In genomic region chr5:83099001-83099400, GRCh38 we compare ENCODE assay signal across 1 cellular context.
TF ChIP-seq lines count a peak whose summit lies in the region.

No MANE protein-coding gene starts in this region.

TF ChIP-seq in HEK293, 187 proteins besides CTCF, POLR2A, EP300 and RAD21 (continued from another document):
- TF ChIP-seq, protein P1, sequence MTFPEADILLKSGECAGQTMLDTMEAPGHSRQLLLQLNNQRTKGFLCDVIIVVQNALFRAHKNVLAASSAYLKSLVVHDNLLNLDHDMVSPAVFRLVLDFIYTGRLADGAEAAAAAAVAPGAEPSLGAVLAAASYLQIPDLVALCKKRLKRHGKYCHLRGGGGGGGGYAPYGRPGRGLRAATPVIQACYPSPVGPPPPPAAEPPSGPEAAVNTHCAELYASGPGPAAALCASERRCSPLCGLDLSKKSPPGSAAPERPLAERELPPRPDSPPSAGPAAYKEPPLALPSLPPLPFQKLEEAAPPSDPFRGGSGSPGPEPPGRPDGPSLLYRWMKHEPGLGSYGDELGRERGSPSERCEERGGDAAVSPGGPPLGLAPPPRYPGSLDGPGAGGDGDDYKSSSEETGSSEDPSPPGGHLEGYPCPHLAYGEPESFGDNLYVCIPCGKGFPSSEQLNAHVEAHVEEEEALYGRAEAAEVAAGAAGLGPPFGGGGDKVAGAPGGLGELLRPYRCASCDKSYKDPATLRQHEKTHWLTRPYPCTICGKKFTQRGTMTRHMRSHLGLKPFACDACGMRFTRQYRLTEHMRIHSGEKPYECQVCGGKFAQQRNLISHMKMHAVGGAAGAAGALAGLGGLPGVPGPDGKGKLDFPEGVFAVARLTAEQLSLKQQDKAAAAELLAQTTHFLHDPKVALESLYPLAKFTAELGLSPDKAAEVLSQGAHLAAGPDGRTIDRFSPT (tag by site-specific recombination; IDR thresholded peaks at IDR 0.05): no peak
- TF ChIP-seq, protein P2, sequence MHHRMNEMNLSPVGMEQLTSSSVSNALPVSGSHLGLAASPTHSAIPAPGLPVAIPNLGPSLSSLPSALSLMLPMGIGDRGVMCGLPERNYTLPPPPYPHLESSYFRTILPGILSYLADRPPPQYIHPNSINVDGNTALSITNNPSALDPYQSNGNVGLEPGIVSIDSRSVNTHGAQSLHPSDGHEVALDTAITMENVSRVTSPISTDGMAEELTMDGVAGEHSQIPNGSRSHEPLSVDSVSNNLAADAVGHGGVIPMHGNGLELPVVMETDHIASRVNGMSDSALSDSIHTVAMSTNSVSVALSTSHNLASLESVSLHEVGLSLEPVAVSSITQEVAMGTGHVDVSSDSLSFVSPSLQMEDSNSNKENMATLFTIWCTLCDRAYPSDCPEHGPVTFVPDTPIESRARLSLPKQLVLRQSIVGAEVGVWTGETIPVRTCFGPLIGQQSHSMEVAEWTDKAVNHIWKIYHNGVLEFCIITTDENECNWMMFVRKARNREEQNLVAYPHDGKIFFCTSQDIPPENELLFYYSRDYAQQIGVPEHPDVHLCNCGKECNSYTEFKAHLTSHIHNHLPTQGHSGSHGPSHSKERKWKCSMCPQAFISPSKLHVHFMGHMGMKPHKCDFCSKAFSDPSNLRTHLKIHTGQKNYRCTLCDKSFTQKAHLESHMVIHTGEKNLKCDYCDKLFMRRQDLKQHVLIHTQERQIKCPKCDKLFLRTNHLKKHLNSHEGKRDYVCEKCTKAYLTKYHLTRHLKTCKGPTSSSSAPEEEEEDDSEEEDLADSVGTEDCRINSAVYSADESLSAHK (tag by site-specific recombination; IDR thresholded peaks at IDR 0.05): no peak
- TF ChIP-seq ZNF768 (tag by site-specific recombination; IDR thresholded peaks at IDR 0.05) (no peak), MEIS1 (CRISPR knock-in tag; IDR thresholded peaks at IDR 0.05; ENCODE audit: borderline replicate concordance) (no peak), ZBTB7A (tag by site-specific recombination; IDR thresholded peaks at IDR 0.05; ENCODE audit: low read depth) (no peak), ZNF354C (tag by site-specific recombination; IDR thresholded peaks at IDR 0.05; ENCODE audit: borderline replicate concordance, low read depth) (no peak), ZNF157 (tag by site-specific recombination; IDR thresholded peaks at IDR 0.05) (no peak), ZNF302 (tag by site-specific recombination; IDR thresholded peaks at IDR 0.05; ENCODE audit: low read depth) (no peak), ZBTB26 (tag by site-specific recombination; optimal IDR thresholded peaks at IDR 0.05) (no peak), KLF16 (tag by site-specific recombination; IDR thresholded peaks at IDR 0.05) (no peak), ZSCAN5A (tag by site-specific recombination; IDR thresholded peaks at IDR 0.05) (no peak), ZNF658 (tag by site-specific recombination; IDR thresholded peaks at IDR 0.05) (no peak), ZNF2 (tag by site-specific recombination; IDR thresholded peaks at IDR 0.05) (no peak), ZNF48 (tag by site-specific recombination; IDR thresholded peaks at IDR 0.05) (no peak), ZNF366 (tag by site-specific recombination; conservative IDR thresholded peaks at IDR 0.05) (peak; percentile 63; the same call in 1 of the 2 replicates), ZNF701 (tag by site-specific recombination; IDR thresholded peaks at IDR 0.05) (no peak), FEZF1 (tag by site-specific recombination; IDR thresholded peaks at IDR 0.05) (peak; percentile 61), ZNF785 (tag by site-specific recombination; IDR thresholded peaks at IDR 0.05) (no peak)
- TF ChIP-seq, protein P3, sequence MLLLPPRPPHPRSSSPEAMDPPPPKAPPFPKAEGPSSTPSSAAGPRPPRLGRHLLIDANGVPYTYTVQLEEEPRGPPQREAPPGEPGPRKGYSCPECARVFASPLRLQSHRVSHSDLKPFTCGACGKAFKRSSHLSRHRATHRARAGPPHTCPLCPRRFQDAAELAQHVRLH (tag by site-specific recombination; IDR thresholded peaks at IDR 0.05): no peak
- TF ChIP-seq, protein P4, sequence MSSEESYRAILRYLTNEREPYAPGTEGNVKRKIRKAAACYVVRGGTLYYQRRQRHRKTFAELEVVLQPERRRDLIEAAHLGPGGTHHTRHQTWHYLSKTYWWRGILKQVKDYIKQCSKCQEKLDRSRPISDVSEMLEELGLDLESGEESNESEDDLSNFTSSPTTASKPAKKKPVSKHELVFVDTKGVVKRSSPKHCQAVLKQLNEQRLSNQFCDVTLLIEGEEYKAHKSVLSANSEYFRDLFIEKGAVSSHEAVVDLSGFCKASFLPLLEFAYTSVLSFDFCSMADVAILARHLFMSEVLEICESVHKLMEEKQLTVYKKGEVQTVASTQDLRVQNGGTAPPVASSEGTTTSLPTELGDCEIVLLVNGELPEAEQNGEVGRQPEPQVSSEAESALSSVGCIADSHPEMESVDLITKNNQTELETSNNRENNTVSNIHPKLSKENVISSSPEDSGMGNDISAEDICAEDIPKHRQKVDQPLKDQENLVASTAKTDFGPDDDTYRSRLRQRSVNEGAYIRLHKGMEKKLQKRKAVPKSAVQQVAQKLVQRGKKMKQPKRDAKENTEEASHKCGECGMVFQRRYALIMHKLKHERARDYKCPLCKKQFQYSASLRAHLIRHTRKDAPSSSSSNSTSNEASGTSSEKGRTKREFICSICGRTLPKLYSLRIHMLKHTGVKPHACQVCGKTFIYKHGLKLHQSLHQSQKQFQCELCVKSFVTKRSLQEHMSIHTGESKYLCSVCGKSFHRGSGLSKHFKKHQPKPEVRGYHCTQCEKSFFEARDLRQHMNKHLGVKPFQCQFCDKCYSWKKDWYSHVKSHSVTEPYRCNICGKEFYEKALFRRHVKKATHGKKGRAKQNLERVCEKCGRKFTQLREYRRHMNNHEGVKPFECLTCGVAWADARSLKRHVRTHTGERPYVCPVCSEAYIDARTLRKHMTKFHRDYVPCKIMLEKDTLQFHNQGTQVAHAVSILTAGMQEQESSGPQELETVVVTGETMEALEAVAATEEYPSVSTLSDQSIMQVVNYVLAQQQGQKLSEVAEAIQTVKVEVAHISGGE (tag by site-specific recombination; conservative IDR thresholded peaks at IDR 0.05; ENCODE audit: low read depth): no peak
- TF ChIP-seq, protein P5, sequence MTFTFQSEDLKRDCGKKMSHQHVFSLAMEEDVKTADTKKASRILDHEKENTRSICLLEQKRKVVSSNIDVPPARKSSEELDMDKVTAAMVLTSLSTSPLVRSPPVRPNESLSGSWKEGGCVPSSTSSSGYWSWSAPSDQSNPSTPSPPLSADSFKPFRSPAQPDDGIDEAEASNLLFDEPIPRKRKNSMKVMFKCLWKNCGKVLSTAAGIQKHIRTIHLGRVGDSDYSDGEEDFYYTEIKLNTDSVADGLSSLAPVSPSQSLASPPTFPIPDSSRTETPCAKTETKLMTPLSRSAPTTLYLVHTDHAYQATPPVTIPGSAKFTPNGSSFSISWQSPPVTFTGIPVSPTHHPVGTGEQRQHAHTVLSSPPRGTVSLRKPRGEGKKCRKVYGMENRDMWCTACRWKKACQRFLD (tag by site-specific recombination; IDR thresholded peaks at IDR 0.05): no peak
